9 cellular contexts compared by ENCODE assay signal in genomic region chr20:23641936-23642751, GRCh38. TPM values are rescaled to one million over a fixed set of nuclear protein-coding genes. Genes with fewer than 3 reads are reported as not detected.
A peak's percentile ranks its signal among the peaks of the same experiment; 100 is the strongest.
DNase-seq lines count a peak whose midpoint lies in the region; TF ChIP-seq lines count a peak whose summit lies in the region.
"Had no signal": no experiment of that assay in that cellular context is flagged by ENCODE, and none has a peak within 500 bp of the region (broad histone marks: within the 10 kb centered on the region; RNA-seq: fewer than 3 reads in every experiment).

No MANE protein-coding gene starts in this region.

- intact Hi-C loops in A673 (cut with micrococcal nuclease; ENCODE audit: unreplicated experiment): no loop called here

- no peaks in the 10 kb centered on the region for H3K9me3 ChIP-seq in MG63
- H3K9me3 ChIP-seq in A673 (ENCODE audit: low read depth, low read length, poor library complexity, severe bottlenecking): no peaks in the 10 kb centered on the region

- H3K4me1 ChIP-seq in A673 (ENCODE audit: insufficient read depth, low read length, poor library complexity, severe bottlenecking): no peaks in the 10 kb centered on the region

- POLR2A ChIA-PET in A673 (lab: Charles Lee; ENCODE audit: low non-redundant PET): no interaction called here

- BruUV-seq in A673 (replicated peaks; lab: Mats Ljungman, UMichigan): no TSS peak

- TF ChIP-seq CTCF in AG09319 (IDR thresholded peaks at IDR 0.05; ENCODE audit: low read depth, low read length): no peak
- no peak for TF ChIP-seq CTCF in choroid plexus epithelial cell (conservative IDR thresholded peaks at IDR 0.05; ENCODE audit: low read depth, low read length)
- no peak for TF ChIP-seq CTCF in A673 (conservative IDR thresholded peaks at IDR 0.05; ENCODE audit: low read depth, low read length)

- H3K27me3 ChIP-seq in MG63: no peaks in the 10 kb centered on the region
- H3K27me3 ChIP-seq in A673 (replicated peaks; ENCODE audit: insufficient read depth, low read depth, low read length, poor library complexity): no peaks in the 10 kb centered on the region

- H3K4me3 ChIP-seq in MG63 (no peak overlapping the region), choroid plexus epithelial cell (ENCODE audit: low read depth, low read length) (no peak overlapping the region), A673 (ENCODE audit: low read depth, low read length, poor library complexity, severe bottlenecking) (no peak overlapping the region)

- H3K36me3 ChIP-seq in MG63 (no peaks in the 10 kb centered on the region), A673 (ENCODE audit: insufficient read depth, low read length, poor library complexity, severe bottlenecking) (no peaks in the 10 kb centered on the region)

- H3K27ac ChIP-seq in A673 (ENCODE audit: low read depth, low read length, poor library complexity, severe bottlenecking): no peak overlapping the region

- CTCF ChIA-PET in A673 (lab: Charles Lee): no interaction called here

- peak; percentile 44 for DNase-seq in AG09319 (ENCODE audit: extremely low read depth, low read depth)
- DNase-seq in MG63: peak; percentile 52
- peak; percentile 81 for DNase-seq in choroid plexus epithelial cell (ENCODE audit: low read depth)
- peak; percentile 41 for DNase-seq in midbrain (lab: John Stamatoyannopoulos, UW)
- DNase-seq in activated CD4-positive, alpha-beta T cell treated with anti-CD3 and anti-CD28 coated beads for 48 hours: no peak
- no peak for DNase-seq in NCI-H2196 treated with DMSO at 0.1 percent for 48 hours (lab: John Stamatoyannopoulos, UW; ENCODE audit: unreplicated experiment)
- DNase-seq in A673 (ENCODE audit: low spot score): no peak
- no peak for DNase-seq in NK-92 (lab: John Stamatoyannopoulos, UW; ENCODE audit: unreplicated experiment)

RNA-seq across cellular contexts. Expression of gene CST3, which starts 4.4 kb away (rescaled TPM):
- 61.5 and 148 TPM in 2 replicates for total RNA-seq in MG63 (2014; rRNA removed; shearing (Covaris generic); ENCODE audit: low replicate concordance)
- 82.7 and 91.3 TPM in 2 replicates for total RNA-seq in A673 (2021)

RNA-seq across cellular contexts. Expression of gene CST9, which starts 36.4 kb away (rescaled TPM):
- not detected in 2 replicates for total RNA-seq in MG63 (2014; rRNA removed; shearing (Covaris generic); ENCODE audit: low replicate concordance)
- not detected in 2 replicates for total RNA-seq in A673 (2021)
- total RNA-seq: temporal lobe had no signal

RNA-seq across cellular contexts. Expression of gene CST4, which starts 46.7 kb away (rescaled TPM):
- total RNA-seq in MG63 (2014; rRNA removed; shearing (Covaris generic); ENCODE audit: low replicate concordance): not detected in 2 replicates
- not detected in 2 replicates for total RNA-seq in A673 (2021)
- total RNA-seq: temporal lobe had no signal

Comparison
In these comparisons a context has a peak if more than half of its experiments do, and no peak if none do; other contexts are left out.
1. DNase-seq: peak in AG09319 (single experiment), MG63 (single experiment), choroid plexus epithelial cell (single experiment) and midbrain (single experiment); none in activated CD4-positive, alpha-beta T cell treated with anti-CD3 and anti-CD28 coated beads for 48 hours (single experiment), NCI-H2196 treated with DMSO at 0.1 percent for 48 hours (single experiment), A673 (single experiment) and NK-92 (single experiment).